18 cellular contexts compared by ENCODE assay signal in genomic region chr16:65828296-65828695, GRCh38.
DNase-seq lines count a peak whose midpoint lies in the region; FAIRE-seq and TF ChIP-seq lines count a peak whose summit lies in the region.
"Had no signal": no experiment of that assay in that cellular context is flagged by ENCODE, and none has a peak within 500 bp of the region (broad histone marks: within the 10 kb centered on the region; RNA-seq: fewer than 3 reads in every experiment).

No MANE protein-coding gene starts in this region.

- TF ChIP-seq CTCF in parathyroid adenoma (IDR thresholded peaks at IDR 0.05): no peak
- TF ChIP-seq CTCF in D721Med (IDR thresholded peaks at IDR 0.05; ENCODE audit: insufficient read depth, missing control alignments): no peak

- DNase-seq in NCI-H2171 (lab: John Stamatoyannopoulos, UW) (peak; percentile 11), SK-N-DZ (ENCODE audit: low spot score) (peak; percentile 30), cerebellum (ENCODE audit: low spot score) (peak; percentile 57), RKO (ENCODE audit: low spot score) (no peak), D721Med (ENCODE audit: insufficient read length, low spot score) (no peak)
- no peak for DNase-seq in activated CD4-positive, alpha-beta T cell treated with anti-CD3 and anti-CD28 coated beads for 1 hour
- DNase-seq: ACHN; BE2C; CD4-positive, CD25-positive, alpha-beta regulatory T cell; CD8-positive, alpha-beta memory T cell; COR-L47; GDM1; HCEC 1CT had no signal

- H3K9ac ChIP-seq in parathyroid adenoma: no peak overlapping the region

- no peak overlapping the region for H3K4me2 ChIP-seq in parathyroid adenoma (ENCODE audit: low read length)
- H3K4me2 ChIP-seq: GM23338 had no signal

- peak overlapping the region; percentile 33 for H3K27ac ChIP-seq in parathyroid adenoma

- H3K79me2 ChIP-seq in parathyroid adenoma: no peaks in the 10 kb centered on the region

- H3K36me3 ChIP-seq in parathyroid adenoma (ENCODE audit: control insufficient read depth, insufficient read depth, low read length): no peaks in the 10 kb centered on the region
- H3K36me3 ChIP-seq: BE2C had no signal

- no peak overlapping the region for H3K4me3 ChIP-seq in parathyroid adenoma (ENCODE audit: low read depth, low read length)
- H3K4me3 ChIP-seq: GM23338 had no signal

- peaks cover 5% of the 10 kb centered on the region for H3K4me1 ChIP-seq in parathyroid adenoma

- no peaks in the 10 kb centered on the region for H3K9me3 ChIP-seq in parathyroid adenoma (ENCODE audit: control insufficient read depth, low read length)
- H3K9me3 ChIP-seq: BE2C had no signal

- no peak overlapping the region for H2AFZ ChIP-seq in parathyroid adenoma
- H2AFZ ChIP-seq: GM23338 had no signal

- H3K27me3 ChIP-seq in parathyroid adenoma (ENCODE audit: control insufficient read depth, insufficient read depth, low read length): no peaks in the 10 kb centered on the region
- H3K27me3 ChIP-seq: BE2C had no signal

- no peak for FAIRE-seq in D721Med (lab: Jason Lieb, UNC)
- FAIRE-seq: A204.1, GM12892, H54 had no signal

Comparison
In these comparisons a context has a peak if more than half of its experiments do, and no peak if none do; other contexts are left out.
1. DNase-seq: peak in NCI-H2171 (single experiment), SK-N-DZ (single experiment) and cerebellum (single experiment); none in activated CD4-positive, alpha-beta T cell treated with anti-CD3 and anti-CD28 coated beads for 1 hour (single experiment), RKO (single experiment) and D721Med (single experiment).